ENCODE assay signal across 7 cellular contexts in the genomic region with DNA sequence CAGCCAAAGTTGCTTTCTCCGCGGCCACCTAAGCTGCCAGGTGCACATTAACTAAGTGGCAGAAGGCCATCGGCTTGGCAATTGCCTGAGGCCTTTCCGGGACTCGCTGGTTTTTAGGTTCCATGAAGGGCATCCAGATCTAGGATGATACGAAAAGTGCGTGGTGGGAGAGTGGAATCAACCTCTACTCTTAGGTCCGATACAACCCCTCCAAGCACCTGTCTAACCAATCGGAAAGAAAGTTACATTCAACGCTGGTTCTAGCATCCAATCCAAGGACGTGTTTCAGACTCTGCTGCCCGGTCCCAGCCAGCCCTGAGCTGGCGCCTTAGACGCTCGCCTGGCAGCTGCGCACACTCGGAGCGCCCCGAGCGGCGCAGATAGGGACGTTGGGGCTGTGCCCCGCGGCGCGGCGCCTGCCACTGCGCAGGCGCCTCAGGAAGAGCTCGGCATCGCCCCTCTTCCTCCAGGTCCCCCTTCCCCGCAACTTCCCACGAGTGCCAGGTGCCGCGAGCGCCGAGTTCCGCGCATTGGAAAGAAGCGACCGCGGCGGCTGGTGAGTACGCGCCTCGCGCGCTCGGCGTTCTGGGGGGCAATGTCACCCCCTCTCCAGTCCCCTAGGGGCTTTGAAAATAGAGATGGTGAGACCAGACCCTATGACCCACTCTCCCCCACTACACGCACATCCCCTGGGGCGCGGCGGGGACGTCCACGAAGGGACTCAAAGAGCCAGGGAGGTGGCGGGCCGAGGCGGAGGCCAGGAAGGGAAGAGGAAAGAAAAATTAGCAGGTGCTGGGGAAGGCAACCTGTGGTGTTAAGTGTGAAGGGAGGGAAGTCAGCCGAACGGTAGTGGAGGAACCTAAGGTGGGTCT.
DNase-seq lines count a peak whose midpoint lies in the region; ATAC-seq, FAIRE-seq and TF ChIP-seq lines count a peak whose summit lies in the region.

A gene with protein sequence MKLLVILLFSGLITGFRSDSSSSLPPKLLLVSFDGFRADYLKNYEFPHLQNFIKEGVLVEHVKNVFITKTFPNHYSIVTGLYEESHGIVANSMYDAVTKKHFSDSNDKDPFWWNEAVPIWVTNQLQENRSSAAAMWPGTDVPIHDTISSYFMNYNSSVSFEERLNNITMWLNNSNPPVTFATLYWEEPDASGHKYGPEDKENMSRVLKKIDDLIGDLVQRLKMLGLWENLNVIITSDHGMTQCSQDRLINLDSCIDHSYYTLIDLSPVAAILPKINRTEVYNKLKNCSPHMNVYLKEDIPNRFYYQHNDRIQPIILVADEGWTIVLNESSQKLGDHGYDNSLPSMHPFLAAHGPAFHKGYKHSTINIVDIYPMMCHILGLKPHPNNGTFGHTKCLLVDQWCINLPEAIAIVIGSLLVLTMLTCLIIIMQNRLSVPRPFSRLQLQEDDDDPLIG (plus strand): TSS at position 356 of the 872 bp plus-strand sequence. CDS start 9,595 bp downstream, outside the sequence.

- DNase-seq in GM18507 (ENCODE audit: extremely low spot score, insufficient read length, low read depth) = peak; percentile 89
- peak; percentile 65 for DNase-seq in NCI-H2107 (lab: John Stamatoyannopoulos, UW)
- peak; percentile 97 for DNase-seq in WERI-Rb-1
- DNase-seq in cardiac fibroblast (ENCODE audit: low read depth in 2 of 2) = peak; percentile 69 to 77
- peak; percentile 96 for DNase-seq in inferior parietal cortex (ENCODE audit: extremely low spot score)
- DNase-seq in smooth muscle cell of the brain vasculature (ENCODE audit: low read depth, low spot score) = peak; percentile 4

- no peaks in the 10 kb centered on the region for H3K9me3 ChIP-seq in WERI-Rb-1 (ENCODE audit: severe bottlenecking)

- FAIRE-seq in GM18507 (lab: Jason Lieb, UNC) = peak; percentile 99

- H3K36me3 ChIP-seq in WERI-Rb-1 = no peaks in the 10 kb centered on the region

- ATAC-seq in HG02981 (IDR thresholded peaks at IDR 0.05; ENCODE audit: unreplicated experiment) = peak; percentile 98

- H3K27me3 ChIP-seq in WERI-Rb-1 (ENCODE audit: insufficient read depth, low read depth, severe bottlenecking) = no peaks in the 10 kb centered on the region

- H3K27ac ChIP-seq in WERI-Rb-1 = peak within 1 kb of the TSS; percentile 41

- peak; percentile 32; the same call in 1 of the 2 replicates for TF ChIP-seq CTCF in WERI-Rb-1 (IDR thresholded peaks at IDR 0.05; ENCODE audit: low read depth, low read length)
- no peak for TF ChIP-seq CTCF in cardiac fibroblast (IDR thresholded peaks at IDR 0.05; ENCODE audit: low read depth, low read length)

- H3K4me3 ChIP-seq in WERI-Rb-1 (ENCODE audit: low read depth, low read length) (peak within 1 kb of the TSS; percentile 64), cardiac fibroblast (replicated peaks in 1 of 2; ENCODE audit: low read depth in 2 of 2, low read length in 2 of 2) (peak within 1 kb of the TSS; percentile 46 to 57)

Comparison
In these comparisons a context has a peak if more than half of its experiments do, and no peak if none do; other contexts are left out.
1. Peak in every context shown above with its lines: DNase-seq, ATAC-seq, H3K4me3 ChIP-seq and H3K27ac ChIP-seq.
2. DNase-seq: peak in every context shown above with its lines; median percentile 97 in WERI-Rb-1; 96 in inferior parietal cortex; 89 in GM18507; 73 in cardiac fibroblast; 65 in NCI-H2107; 4 in smooth muscle cell of the brain vasculature.